ENCODE assay signal across 9 cellular contexts in the genomic region with DNA sequence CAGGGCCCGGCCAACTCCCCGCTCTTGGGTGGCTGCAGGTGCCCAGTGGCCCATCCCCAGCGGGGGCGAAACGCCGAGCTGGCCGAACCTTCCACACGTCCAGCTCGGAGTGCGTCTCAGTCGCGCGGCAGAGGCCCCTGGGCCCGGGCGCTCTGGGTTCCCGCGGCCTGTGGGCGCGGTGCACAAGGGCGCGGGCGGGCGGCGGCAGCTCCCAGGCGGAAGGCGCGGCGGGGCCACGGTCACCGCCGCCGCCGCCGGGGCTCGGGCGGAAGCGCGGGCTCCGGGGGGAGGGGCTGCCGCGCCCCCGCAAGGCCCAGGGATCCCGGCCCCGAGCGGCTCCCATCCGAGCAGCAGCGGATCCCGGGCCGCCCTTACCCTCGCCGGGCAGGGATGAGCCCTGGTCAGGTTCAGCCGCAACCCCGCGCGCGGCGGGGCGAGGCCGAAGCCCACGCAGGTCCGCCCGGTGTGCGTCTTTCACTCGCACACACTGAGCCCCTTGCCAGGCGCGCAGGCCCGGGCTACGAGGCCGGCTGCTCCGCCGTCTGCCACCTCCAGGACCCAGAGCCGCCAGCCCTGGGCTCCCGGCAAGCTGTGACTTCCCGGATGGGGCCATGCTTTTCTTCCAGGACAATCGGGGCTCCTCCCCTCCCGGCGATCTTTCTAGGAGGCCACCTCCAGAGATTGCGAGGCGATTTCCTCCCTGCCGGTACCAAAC. TPM values are rescaled to one million over a fixed set of nuclear protein-coding genes. Genes with fewer than 3 reads are reported as not detected.
DNase-seq lines count a peak whose midpoint lies in the region; ATAC-seq and TF ChIP-seq lines count a peak whose summit lies in the region.
"Had no signal": no experiment of that assay in that cellular context is flagged by ENCODE, and none has a peak within 500 bp of the region (broad histone marks: within the 10 kb centered on the region; RNA-seq: fewer than 3 reads in every experiment).

No MANE protein-coding gene starts in this region.

- H3K4me1 Mint-ChIP-seq in activated CD8-positive, alpha-beta T cell treated with anti-CD3 and anti-CD28 coated beads for 36 hours (ENCODE audit: low read depth): peaks cover 20% of the 10 kb centered on the region
- H3K4me1 Mint-ChIP-seq in effector memory CD8-positive, alpha-beta T cell (ENCODE audit: low read depth in 2 of 2): peaks cover 13 to 16% of the 10 kb centered on the region in 2 donors

- peak overlapping the region; percentile 84 for H3K4me3 Mint-ChIP-seq in activated CD8-positive, alpha-beta T cell treated with anti-CD3 and anti-CD28 coated beads for 36 hours
- H3K4me3 Mint-ChIP-seq in effector memory CD8-positive, alpha-beta T cell: peak overlapping the region; percentile 87 to 88

- intact Hi-C loops in activated CD8-positive, alpha-beta T cell treated with anti-CD3 and anti-CD28 coated beads for 36 hours (cut with micrococcal nuclease): loop anchor here (5.0 kb wide), 1 partner anchor 91 kb away; the partner anchor contains the start of gene BBX

- peak overlapping the region; percentile 66 for H3K4me3 ChIP-seq in BJ (ENCODE audit: low read depth, low read length)

- CTCF ChIA-PET in BJ (lab: Yijun Ruan, JAX): interaction anchor here (1.0 to 6.6 kb wide), 8 partner anchors 11 to 190 kb away, joined by 3 to 113 read pairs (median 6); no protein-coding TSS in a partner anchor
- CTCF ChIA-PET in activated CD8-positive, alpha-beta T cell treated with anti-CD3 and anti-CD28 coated beads for 36 hours (lab: Charles Lee): interaction anchor here (0.9 to 5.0 kb wide), 8 partner anchors 11 to 245 kb away, joined by 3 to 56 read pairs (median 10); no protein-coding TSS in a partner anchor

- H3K9me3 Mint-ChIP-seq in activated CD8-positive, alpha-beta T cell treated with anti-CD3 and anti-CD28 coated beads for 36 hours: no peaks in the 10 kb centered on the region
- no peaks in the 10 kb centered on the region for H3K9me3 Mint-ChIP-seq in effector memory CD8-positive, alpha-beta T cell

- H3K36me3 ChIP-seq in BJ (ENCODE audit: control insufficient read depth, insufficient read depth, low read length): no peaks in the 10 kb centered on the region

- ATAC-seq in GM18909 (IDR thresholded peaks at IDR 0.05; ENCODE audit: poor library complexity, unreplicated experiment) (peak; percentile 70), HG03097 (IDR thresholded peaks at IDR 0.05; ENCODE audit: low FRiP score, unreplicated experiment) (peak; percentile 54)
- ATAC-seq in activated CD8-positive, alpha-beta T cell treated with anti-CD3 and anti-CD28 coated beads for 36 hours: peak; percentile 66
- peak; percentile 76 for ATAC-seq in effector memory CD8-positive, alpha-beta T cell (replicated peaks)

- H3K27ac Mint-ChIP-seq in activated CD8-positive, alpha-beta T cell treated with anti-CD3 and anti-CD28 coated beads for 36 hours: peak overlapping the region; percentile 81
- H3K27ac Mint-ChIP-seq in effector memory CD8-positive, alpha-beta T cell: peak overlapping the region; percentile 62 to 65

- POLR2A ChIA-PET in BJ (lab: Charles Lee): interaction anchor here (0.8 kb wide), 1 partner anchor 15 kb away, joined by 6 read pairs; no protein-coding TSS in a partner anchor
- POLR2A ChIA-PET in activated CD8-positive, alpha-beta T cell treated with anti-CD3 and anti-CD28 coated beads for 36 hours (lab: Charles Lee): interaction anchor here (0.6 to 2.5 kb wide), 3 partner anchors 72 to 306 kb away, joined by 3 to 5 read pairs (median 3); no protein-coding TSS in a partner anchor

- H3K36me3 Mint-ChIP-seq in activated CD8-positive, alpha-beta T cell treated with anti-CD3 and anti-CD28 coated beads for 36 hours (ENCODE audit: low read depth): no peaks in the 10 kb centered on the region
- peaks cover 3% of the 10 kb centered on the region for H3K36me3 Mint-ChIP-seq in effector memory CD8-positive, alpha-beta T cell (ENCODE audit: insufficient read depth)

- TF ChIP-seq CTCF in BJ (IDR thresholded peaks at IDR 0.05; ENCODE audit: insufficient read depth, low read depth, low read length): no peak
- no peak for TF ChIP-seq CTCF in activated CD8-positive, alpha-beta T cell treated with anti-CD3 and anti-CD28 coated beads for 36 hours (IDR thresholded peaks at IDR 0.05)

- H3K27me3 ChIP-seq in BJ (ENCODE audit: control insufficient read depth, insufficient read depth, low read length): no peaks in the 10 kb centered on the region; the same call in 1 of the 2 replicates

- DNase-seq in BJ (ENCODE audit: low read depth) (no peak), NCI-H748 (lab: John Stamatoyannopoulos, UW; ENCODE audit: unreplicated experiment) (peak; percentile 82), lung microvascular endothelial cell (ENCODE audit: low read depth in 2 of 2) (peak; percentile 39 to 42)
- DNase-seq in activated CD8-positive, alpha-beta T cell treated with anti-CD3 and anti-CD28 coated beads for 36 hours: peak; percentile 51
- DNase-seq in effector memory CD8-positive, alpha-beta T cell: peak; percentile 15 to 31 (median 23)
- peak; percentile 21 to 24 for DNase-seq in stimulated activated CD8-positive, alpha-beta memory T cell treated with anti-CD3 and anti-CD28 coated beads, Interleukin-2, amount 100 ng/mL, for 48 hours (ENCODE audit: low read depth in 2 of 2)

- peaks cover 16% of the 10 kb centered on the region for H3K27me3 Mint-ChIP-seq in activated CD8-positive, alpha-beta T cell treated with anti-CD3 and anti-CD28 coated beads for 36 hours
- H3K27me3 Mint-ChIP-seq in effector memory CD8-positive, alpha-beta T cell: no peaks in the 10 kb centered on the region

RNA-seq across cellular contexts. Expression of gene CCDC54, which starts 54.2 kb away (rescaled TPM):
- not detected in 2 replicates for polyA plus RNA-seq in BJ (2011; rRNA removed)
- polyA minus RNA-seq in BJ (2011; rRNA and poly(A)+ RNA removed): not detected in 2 replicates
- total RNA-seq in activated CD8-positive, alpha-beta T cell treated with anti-CD3 and anti-CD28 coated beads for 36 hours: not detected
- not detected in 2 replicates for total RNA-seq in lung microvascular endothelial cell
- total RNA-seq: T-helper 1 cell treated with Interleukin-12 subunit alpha and Interleukin-12 subunit beta and Interleukin-4 antibody, amounts not matched to agents 30 ng/mL and 1 ng/mL, for 36 hours had no signal
